ENCODE assay signal across 1 cellular context in genomic region chr5:146446861-146447733, GRCh38.
TF ChIP-seq lines count a peak whose summit lies in the region.

Gene TCERG1 (plus strand): TSS chr5:146447333. CDS start chr5:146447350, 17 bp downstream.

TF ChIP-seq in HEK293, 187 proteins besides CTCF, POLR2A, EP300 and RAD21 (continued from another document and continues in another):
- TF ChIP-seq, protein P1, sequence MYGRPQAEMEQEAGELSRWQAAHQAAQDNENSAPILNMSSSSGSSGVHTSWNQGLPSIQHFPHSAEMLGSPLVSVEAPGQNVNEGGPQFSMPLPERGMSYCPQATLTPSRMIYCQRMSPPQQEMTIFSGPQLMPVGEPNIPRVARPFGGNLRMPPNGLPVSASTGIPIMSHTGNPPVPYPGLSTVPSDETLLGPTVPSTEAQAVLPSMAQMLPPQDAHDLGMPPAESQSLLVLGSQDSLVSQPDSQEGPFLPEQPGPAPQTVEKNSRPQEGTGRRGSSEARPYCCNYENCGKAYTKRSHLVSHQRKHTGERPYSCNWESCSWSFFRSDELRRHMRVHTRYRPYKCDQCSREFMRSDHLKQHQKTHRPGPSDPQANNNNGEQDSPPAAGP (tag by site-specific recombination; IDR thresholded peaks at IDR 0.05): 0 out of 2 replicates have a peak, but pooled peaks have one; percentile 8
- TF ChIP-seq IKZF3 (tag by site-specific recombination; IDR thresholded peaks at IDR 0.05): no peak
- TF ChIP-seq, protein P2, sequence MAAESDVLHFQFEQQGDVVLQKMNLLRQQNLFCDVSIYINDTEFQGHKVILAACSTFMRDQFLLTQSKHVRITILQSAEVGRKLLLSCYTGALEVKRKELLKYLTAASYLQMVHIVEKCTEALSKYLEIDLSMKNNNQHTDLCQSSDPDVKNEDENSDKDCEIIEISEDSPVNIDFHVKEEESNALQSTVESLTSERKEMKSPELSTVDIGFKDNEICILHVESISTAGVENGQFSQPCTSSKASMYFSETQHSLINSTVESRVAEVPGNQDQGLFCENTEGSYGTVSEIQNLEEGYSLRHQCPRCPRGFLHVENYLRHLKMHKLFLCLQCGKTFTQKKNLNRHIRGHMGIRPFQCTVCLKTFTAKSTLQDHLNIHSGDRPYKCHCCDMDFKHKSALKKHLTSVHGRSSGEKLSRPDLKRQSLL (tag by site-specific recombination; IDR thresholded peaks at IDR 0.05): 0 out of 2 replicates have a peak, but pooled peaks have one; percentile 49
- no peak for TF ChIP-seq ZBTB21 (tag by site-specific recombination; IDR thresholded peaks at IDR 0.05)
- peak; percentile 31; the same call in 1 of the 2 replicates for TF ChIP-seq ZIC2 (tag by site-specific recombination; IDR thresholded peaks at IDR 0.05)
- TF ChIP-seq ZNF221 (tag by site-specific recombination; IDR thresholded peaks at IDR 0.05; ENCODE audit: borderline replicate concordance): 0 out of 2 replicates have a peak, but pooled peaks have one; percentile 12
- TF ChIP-seq ZNF791 (tag by site-specific recombination; IDR thresholded peaks at IDR 0.05): no peak
- no peak; the same call in 1 of the 2 replicates for TF ChIP-seq PRDM10 (tag by site-specific recombination; IDR thresholded peaks at IDR 0.05)
- TF ChIP-seq ZFHX2 (tag by site-specific recombination; conservative IDR thresholded peaks at IDR 0.05): peak; percentile 62
- TF ChIP-seq, protein P3, sequence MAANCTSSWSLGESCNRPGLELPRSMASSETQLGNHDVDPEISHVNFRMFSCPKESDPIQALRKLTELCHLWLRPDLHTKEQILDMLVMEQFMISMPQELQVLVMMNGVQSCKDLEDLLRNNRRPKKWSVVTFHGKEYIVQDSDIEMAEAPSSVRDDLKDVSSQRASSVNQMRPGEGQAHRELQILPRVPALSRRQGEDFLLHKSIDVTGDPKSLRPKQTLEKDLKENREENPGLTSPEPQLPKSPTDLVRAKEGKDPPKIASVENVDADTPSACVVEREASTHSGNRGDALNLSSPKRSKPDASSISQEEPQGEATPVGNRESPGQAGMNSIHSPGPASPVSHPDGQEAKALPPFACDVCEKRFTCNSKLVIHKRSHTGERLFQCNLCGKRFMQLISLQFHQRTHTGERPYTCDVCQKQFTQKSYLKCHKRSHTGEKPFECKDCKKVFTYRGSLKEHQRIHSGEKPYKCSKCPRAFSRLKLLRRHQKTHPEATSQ (tag by site-specific recombination; IDR thresholded peaks at IDR 0.05): peak; percentile 87; the same call in 1 of the 2 replicates
- no peak for TF ChIP-seq BCL11A (tag by site-specific recombination; IDR thresholded peaks at IDR 0.05; ENCODE audit: low read depth)
- no peak for TF ChIP-seq ZNF16 (tag by site-specific recombination; IDR thresholded peaks at IDR 0.05; ENCODE audit: low read depth)
- TF ChIP-seq ZNF701 (tag by site-specific recombination; IDR thresholded peaks at IDR 0.05): no peak
- TF ChIP-seq ZNF248 (tag by site-specific recombination; IDR thresholded peaks at IDR 0.05): no peak
- 0 out of 2 replicates have a peak, but pooled peaks have one; percentile 14 for TF ChIP-seq PRDM1 (tag by site-specific recombination; IDR thresholded peaks at IDR 0.05)
- no peak for TF ChIP-seq ZNF138 (tag by site-specific recombination; IDR thresholded peaks at IDR 0.05; ENCODE audit: borderline replicate concordance)
- TF ChIP-seq ZNF529 (tag by site-specific recombination; IDR thresholded peaks at IDR 0.05; ENCODE audit: insufficient replicate concordance): no peak
- TF ChIP-seq FEZF1 (tag by site-specific recombination; IDR thresholded peaks at IDR 0.05): no peak
- no peak for TF ChIP-seq ZNF266 (tag by site-specific recombination; IDR thresholded peaks at IDR 0.05; ENCODE audit: low read depth)
- 0 out of 2 replicates have a peak, but pooled peaks have one; percentile 6 for TF ChIP-seq GLIS1 (tag by site-specific recombination; IDR thresholded peaks at IDR 0.05)
- no peak for TF ChIP-seq ZNF544 (tag by site-specific recombination; IDR thresholded peaks at IDR 0.05)
- TF ChIP-seq ZNF10 (tag by site-specific recombination; IDR thresholded peaks at IDR 0.05): 0 out of 2 replicates have a peak, but pooled peaks have one; percentile 35
- no peak for TF ChIP-seq ZNF624 (tag by site-specific recombination; IDR thresholded peaks at IDR 0.05)
- no peak for TF ChIP-seq ZBTB17 (tag by site-specific recombination; IDR thresholded peaks at IDR 0.05)
- TF ChIP-seq GLI4 (tag by site-specific recombination; IDR thresholded peaks at IDR 0.05): peak; percentile 34; the same call in 1 of the 2 replicates
- TF ChIP-seq ZFP69B (tag by site-specific recombination; IDR thresholded peaks at IDR 0.05): 0 out of 2 replicates have a peak, but pooled peaks have one; percentile 18
- TF ChIP-seq, protein P4, sequence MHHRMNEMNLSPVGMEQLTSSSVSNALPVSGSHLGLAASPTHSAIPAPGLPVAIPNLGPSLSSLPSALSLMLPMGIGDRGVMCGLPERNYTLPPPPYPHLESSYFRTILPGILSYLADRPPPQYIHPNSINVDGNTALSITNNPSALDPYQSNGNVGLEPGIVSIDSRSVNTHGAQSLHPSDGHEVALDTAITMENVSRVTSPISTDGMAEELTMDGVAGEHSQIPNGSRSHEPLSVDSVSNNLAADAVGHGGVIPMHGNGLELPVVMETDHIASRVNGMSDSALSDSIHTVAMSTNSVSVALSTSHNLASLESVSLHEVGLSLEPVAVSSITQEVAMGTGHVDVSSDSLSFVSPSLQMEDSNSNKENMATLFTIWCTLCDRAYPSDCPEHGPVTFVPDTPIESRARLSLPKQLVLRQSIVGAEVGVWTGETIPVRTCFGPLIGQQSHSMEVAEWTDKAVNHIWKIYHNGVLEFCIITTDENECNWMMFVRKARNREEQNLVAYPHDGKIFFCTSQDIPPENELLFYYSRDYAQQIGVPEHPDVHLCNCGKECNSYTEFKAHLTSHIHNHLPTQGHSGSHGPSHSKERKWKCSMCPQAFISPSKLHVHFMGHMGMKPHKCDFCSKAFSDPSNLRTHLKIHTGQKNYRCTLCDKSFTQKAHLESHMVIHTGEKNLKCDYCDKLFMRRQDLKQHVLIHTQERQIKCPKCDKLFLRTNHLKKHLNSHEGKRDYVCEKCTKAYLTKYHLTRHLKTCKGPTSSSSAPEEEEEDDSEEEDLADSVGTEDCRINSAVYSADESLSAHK (tag by site-specific recombination; IDR thresholded peaks at IDR 0.05): no peak
- no peak for TF ChIP-seq ZNF549 (tag by site-specific recombination; IDR thresholded peaks at IDR 0.05)
- no peak for TF ChIP-seq ZNF140 (tag by site-specific recombination; IDR thresholded peaks at IDR 0.05)
- no peak for TF ChIP-seq SCRT1 (tag by site-specific recombination; IDR thresholded peaks at IDR 0.05; ENCODE audit: borderline replicate concordance)
- no peak for TF ChIP-seq ZNF704 (tag by site-specific recombination; IDR thresholded peaks at IDR 0.05)
- TF ChIP-seq ZNF510 (tag by site-specific recombination; IDR thresholded peaks at IDR 0.05; ENCODE audit: insufficient replicate concordance): no peak
- no peak for TF ChIP-seq ZNF175 (tag by site-specific recombination; IDR thresholded peaks at IDR 0.05)
- TF ChIP-seq ZNF112 (tag by site-specific recombination; IDR thresholded peaks at IDR 0.05): no peak
- TF ChIP-seq PBX3 (CRISPR knock-in tag; IDR thresholded peaks at IDR 0.05): peak; percentile 96
- TF ChIP-seq ZSCAN23 (tag by site-specific recombination; IDR thresholded peaks at IDR 0.05): 0 out of 2 replicates have a peak, but pooled peaks have one; percentile 18
- TF ChIP-seq, protein P5, sequence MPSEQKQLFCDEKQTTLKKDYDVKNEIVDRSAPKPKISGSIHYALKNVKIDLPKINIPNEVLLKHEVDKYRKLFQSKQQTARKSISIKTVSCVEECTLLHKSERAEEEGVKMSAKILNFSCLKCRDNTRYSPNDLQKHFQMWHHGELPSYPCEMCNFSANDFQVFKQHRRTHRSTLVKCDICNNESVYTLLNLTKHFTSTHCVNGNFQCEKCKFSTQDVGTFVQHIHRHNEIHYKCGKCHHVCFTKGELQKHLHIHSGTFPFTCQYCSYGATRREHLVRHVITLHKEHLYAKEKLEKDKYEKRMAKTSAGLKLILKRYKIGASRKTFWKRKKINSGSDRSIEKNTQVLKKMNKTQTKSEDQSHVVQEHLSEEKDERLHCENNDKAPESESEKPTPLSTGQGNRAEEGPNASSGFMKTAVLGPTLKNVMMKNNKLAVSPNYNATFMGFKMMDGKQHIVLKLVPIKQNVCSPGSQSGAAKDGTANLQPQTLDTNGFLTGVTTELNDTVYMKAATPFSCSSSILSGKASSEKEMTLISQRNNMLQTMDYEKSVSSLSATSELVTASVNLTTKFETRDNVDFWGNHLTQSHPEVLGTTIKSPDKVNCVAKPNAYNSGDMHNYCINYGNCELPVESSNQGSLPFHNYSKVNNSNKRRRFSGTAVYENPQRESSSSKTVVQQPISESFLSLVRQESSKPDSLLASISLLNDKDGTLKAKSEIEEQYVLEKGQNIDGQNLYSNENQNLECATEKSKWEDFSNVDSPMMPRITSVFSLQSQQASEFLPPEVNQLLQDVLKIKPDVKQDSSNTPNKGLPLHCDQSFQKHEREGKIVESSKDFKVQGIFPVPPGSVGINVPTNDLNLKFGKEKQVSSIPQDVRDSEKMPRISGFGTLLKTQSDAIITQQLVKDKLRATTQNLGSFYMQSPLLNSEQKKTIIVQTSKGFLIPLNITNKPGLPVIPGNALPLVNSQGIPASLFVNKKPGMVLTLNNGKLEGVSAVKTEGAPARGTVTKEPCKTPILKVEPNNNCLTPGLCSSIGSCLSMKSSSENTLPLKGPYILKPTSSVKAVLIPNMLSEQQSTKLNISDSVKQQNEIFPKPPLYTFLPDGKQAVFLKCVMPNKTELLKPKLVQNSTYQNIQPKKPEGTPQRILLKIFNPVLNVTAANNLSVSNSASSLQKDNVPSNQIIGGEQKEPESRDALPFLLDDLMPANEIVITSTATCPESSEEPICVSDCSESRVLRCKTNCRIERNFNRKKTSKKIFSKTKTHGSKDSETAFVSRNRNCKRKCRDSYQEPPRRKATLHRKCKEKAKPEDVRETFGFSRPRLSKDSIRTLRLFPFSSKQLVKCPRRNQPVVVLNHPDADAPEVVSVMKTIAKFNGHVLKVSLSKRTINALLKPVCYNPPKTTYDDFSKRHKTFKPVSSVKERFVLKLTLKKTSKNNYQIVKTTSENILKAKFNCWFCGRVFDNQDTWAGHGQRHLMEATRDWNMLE (tag by site-specific recombination; conservative IDR thresholded peaks at IDR 0.05; ENCODE audit: low read depth): peak; percentile 64
- TF ChIP-seq, protein P6, sequence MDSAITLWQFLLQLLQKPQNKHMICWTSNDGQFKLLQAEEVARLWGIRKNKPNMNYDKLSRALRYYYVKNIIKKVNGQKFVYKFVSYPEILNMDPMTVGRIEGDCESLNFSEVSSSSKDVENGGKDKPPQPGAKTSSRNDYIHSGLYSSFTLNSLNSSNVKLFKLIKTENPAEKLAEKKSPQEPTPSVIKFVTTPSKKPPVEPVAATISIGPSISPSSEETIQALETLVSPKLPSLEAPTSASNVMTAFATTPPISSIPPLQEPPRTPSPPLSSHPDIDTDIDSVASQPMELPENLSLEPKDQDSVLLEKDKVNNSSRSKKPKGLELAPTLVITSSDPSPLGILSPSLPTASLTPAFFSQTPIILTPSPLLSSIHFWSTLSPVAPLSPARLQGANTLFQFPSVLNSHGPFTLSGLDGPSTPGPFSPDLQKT (IDR thresholded peaks at IDR 0.05; ENCODE audit: borderline replicate concordance, low read depth, low read length): no peak
- peak; percentile 65; the same call in 1 of the 2 replicates for TF ChIP-seq OVOL3 (tag by site-specific recombination; IDR thresholded peaks at IDR 0.05)
- peak; percentile 61 for TF ChIP-seq EGR2 (tag by site-specific recombination; IDR thresholded peaks at IDR 0.05; ENCODE audit: low read depth)
- 0 out of 2 replicates have a peak, but pooled peaks have one; percentile 11 for TF ChIP-seq GLIS2 (tag by site-specific recombination; IDR thresholded peaks at IDR 0.05)
- no peak for TF ChIP-seq KLF1 (tag by site-specific recombination; IDR thresholded peaks at IDR 0.05)
- no peak for TF ChIP-seq SCRT2 (tag by site-specific recombination; IDR thresholded peaks at IDR 0.05)
